Comparison of ENCODE assay signal across 9 cellular contexts in genomic region chr4:16483540-16483939, GRCh38.
"Had no signal": no experiment of that assay in that cellular context is flagged by ENCODE, and none has a peak within 500 bp of the region (broad histone marks: within the 10 kb centered on the region; RNA-seq: fewer than 3 reads in every experiment).

No MANE protein-coding gene starts in this region.

- ATAC-seq: GM23338, HCT116 had no signal

- H3K27ac Mint-ChIP-seq: GM23338, H9, HFFc6 had no signal

- H3K4me3 Mint-ChIP-seq: GM23338, H9, HFFc6 had no signal

- DNase-seq: GM23248, GOT3, H7, H9, HCEC 1CT, HFFc6 had no signal

- H3K27ac ChIP-seq: GM23248 had no signal

- H3K4me1 ChIP-seq: HAP-1 had no signal

- H3K4me2 ChIP-seq: GM23338 had no signal

- H3K4me1 Mint-ChIP-seq: GM23338, H9 had no signal

- H2AFZ ChIP-seq: GM23248, GM23338 had no signal

- H3K9me3 ChIP-seq: HAP-1 had no signal

- H3K4me3 ChIP-seq: GM23248, GM23338, HAP-1 had no signal

- H3K9ac ChIP-seq: GM23248 had no signal

- H3K36me3 ChIP-seq: HAP-1 had no signal
